In the genomic region with DNA sequence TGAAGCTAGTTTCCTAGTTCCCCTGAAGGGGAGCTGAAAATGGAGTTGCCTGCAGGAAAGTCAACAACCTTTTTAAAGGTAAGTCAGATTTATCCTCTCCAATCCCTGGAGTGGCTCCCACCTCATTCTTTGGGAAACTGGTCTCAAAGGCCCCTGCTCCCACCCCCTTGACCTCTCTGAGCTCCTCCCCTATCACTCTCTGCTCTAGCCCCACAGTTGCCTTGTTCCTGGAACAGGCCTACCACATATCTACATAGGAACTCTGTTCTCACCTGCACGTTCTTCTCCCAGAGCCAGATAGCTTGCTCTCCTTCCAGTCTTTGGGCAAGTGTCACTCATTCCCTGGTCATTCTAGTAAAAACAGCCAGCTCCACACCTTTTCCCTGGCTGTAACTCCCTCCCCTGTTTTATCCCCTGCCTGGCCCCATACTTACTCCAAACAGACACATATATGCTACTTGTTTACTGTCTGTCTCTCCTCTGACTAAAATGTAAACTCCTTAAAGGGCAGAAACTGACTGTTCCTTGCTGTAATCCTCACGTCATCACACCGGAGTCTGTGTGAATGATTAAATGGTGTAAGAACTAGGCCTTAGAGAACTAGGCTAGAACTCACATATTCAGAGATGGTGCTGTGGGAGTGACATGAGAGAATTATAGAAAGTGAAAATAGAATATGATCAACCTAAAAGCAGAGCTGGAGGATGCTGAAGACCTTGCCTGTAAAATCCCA, we compare ENCODE assay signal across 10 cellular contexts. TPM values are rescaled to one million over a fixed set of nuclear protein-coding genes. Genes with fewer than 3 reads are reported as not detected.
DNase-seq lines count a peak whose midpoint lies in the region; ATAC-seq lines count a peak whose summit lies in the region.
"Had no signal": no experiment of that assay in that cellular context is flagged by ENCODE, and none has a peak within 500 bp of the region (broad histone marks: within the 10 kb centered on the region; RNA-seq: fewer than 3 reads in every experiment).

No MANE protein-coding gene starts in this region.

- peak overlapping the region; percentile 12 for H3K4me3 Mint-ChIP-seq in activated CD4-positive, alpha-beta memory T cell treated with anti-CD3 and anti-CD28 coated beads, Interleukin-2, amount 10 ng/mL, durations not matched to agents 7 days and 5 days
- no peak overlapping the region for H3K4me3 Mint-ChIP-seq in stimulated activated naive CD8-positive, alpha-beta T cell treated with anti-CD3 and anti-CD28 coated beads, Interleukin-15, amount 100 ng/mL, for 72 hours

- no peaks in the 10 kb centered on the region for H3K9me3 ChIP-seq in iPS-20b (ENCODE audit: insufficient read depth, low read depth, low read length)

- H3K36me3 Mint-ChIP-seq in activated CD4-positive, alpha-beta memory T cell treated with anti-CD3 and anti-CD28 coated beads, Interleukin-2, amount 10 ng/mL, durations not matched to agents 7 days and 5 days (ENCODE audit: low read depth), result peaks cover 26% of the 10 kb centered on the region

- CTCF ChIA-PET in activated CD4-positive, alpha-beta memory T cell treated with anti-CD3 and anti-CD28 coated beads, Interleukin-2, amount 10 ng/mL, durations not matched to agents 7 days and 5 days (lab: Charles Lee), result interaction anchor here (1.1 to 1.6 kb wide), 5 partner anchors 9 to 127 kb away, joined by 3 to 6 read pairs (median 5); a partner anchor contains a TSS

- no peaks in the 10 kb centered on the region for H3K27me3 Mint-ChIP-seq in activated CD4-positive, alpha-beta memory T cell treated with anti-CD3 and anti-CD28 coated beads, Interleukin-2, amount 10 ng/mL, durations not matched to agents 7 days and 5 days
- no peaks in the 10 kb centered on the region for H3K27me3 Mint-ChIP-seq in stimulated activated naive CD8-positive, alpha-beta T cell treated with anti-CD3 and anti-CD28 coated beads, Interleukin-15, amount 100 ng/mL, for 72 hours

- no peaks in the 10 kb centered on the region for H3K9me3 Mint-ChIP-seq in activated CD4-positive, alpha-beta memory T cell treated with anti-CD3 and anti-CD28 coated beads, Interleukin-2, amount 10 ng/mL, durations not matched to agents 7 days and 5 days
- H3K9me3 Mint-ChIP-seq in stimulated activated naive CD8-positive, alpha-beta T cell treated with anti-CD3 and anti-CD28 coated beads, Interleukin-15, amount 100 ng/mL, for 72 hours, result no peaks in the 10 kb centered on the region

- H3K36me3 ChIP-seq in iPS-20b (ENCODE audit: insufficient read depth, low read depth, low read length), result peaks cover 29% of the 10 kb centered on the region

- H3K27ac ChIP-seq in iPS-20b (ENCODE audit: low read length), result peak overlapping the region; percentile 5

- H3K9ac ChIP-seq in iPS-20b (ENCODE audit: low read depth, low read length), result peak overlapping the region; percentile 19

- peaks cover 44% of the 10 kb centered on the region for H3K4me1 Mint-ChIP-seq in activated CD4-positive, alpha-beta memory T cell treated with anti-CD3 and anti-CD28 coated beads, Interleukin-2, amount 10 ng/mL, durations not matched to agents 7 days and 5 days
- H3K4me1 Mint-ChIP-seq in stimulated activated naive CD8-positive, alpha-beta T cell treated with anti-CD3 and anti-CD28 coated beads, Interleukin-15, amount 100 ng/mL, for 72 hours, result peaks cover 37% of the 10 kb centered on the region

- peak in 2 of 3 donors; percentile 8 to 14 for DNase-seq in stimulated activated CD4-positive, alpha-beta T cell treated with anti-CD3 and anti-CD28 coated beads, Interleukin-12 subunit alpha, Interleukin-12 subunit beta, amount 100 ng/mL, for 48 hours (ENCODE audit: low read depth in 2 of 3, low spot score in 1 of 3)
- no peak for DNase-seq in stimulated activated CD4-positive, alpha-beta T cell treated with anti-CD3 and anti-CD28 coated beads, Interleukin-12 subunit alpha, Interleukin-12 subunit beta, amount 100 ng/mL, for 4 hours
- peak; percentile 29 for DNase-seq in activated CD4-positive, alpha-beta memory T cell treated with anti-CD3 and anti-CD28 coated beads, Interleukin-2, amount 10 ng/mL, durations not matched to agents 7 days and 5 days
- DNase-seq in stimulated activated naive CD8-positive, alpha-beta T cell treated with anti-CD3 and anti-CD28 coated beads, Interleukin-15, amount 100 ng/mL, for 72 hours, result no peak
- DNase-seq in SW480 (ENCODE audit: low spot score) (no peak), NCI-H1436 treated with DMSO at 0.1 percent for 48 hours (lab: John Stamatoyannopoulos, UW) (no peak)
- DNase-seq: anterior cingulate cortex, NCI-H526 treated with DMSO at 0.1 percent for 48 hours had no signal

- no peaks in the 10 kb centered on the region for H3K27me3 ChIP-seq in iPS-20b (ENCODE audit: insufficient read depth, low read length)

- POLR2A ChIA-PET in activated CD4-positive, alpha-beta memory T cell treated with anti-CD3 and anti-CD28 coated beads, Interleukin-2, amount 10 ng/mL, durations not matched to agents 7 days and 5 days (lab: Charles Lee), result interaction anchor here (0.7 to 2.4 kb wide), 7 partner anchors 9 to 139 kb away, joined by 3 to 18 read pairs (median 4); no protein-coding TSS in a partner anchor

- peak; percentile 35 for ATAC-seq in stimulated activated naive CD8-positive, alpha-beta T cell treated with anti-CD3 and anti-CD28 coated beads, Interleukin-15, amount 100 ng/mL, for 72 hours
- no peak for ATAC-seq in HG03175 (IDR thresholded peaks at IDR 0.05; ENCODE audit: unreplicated experiment)

- H3K27ac Mint-ChIP-seq in activated CD4-positive, alpha-beta memory T cell treated with anti-CD3 and anti-CD28 coated beads, Interleukin-2, amount 10 ng/mL, durations not matched to agents 7 days and 5 days, result peak overlapping the region; percentile 86
- peak overlapping the region; percentile 20 to 26 for H3K27ac Mint-ChIP-seq in stimulated activated naive CD8-positive, alpha-beta T cell treated with anti-CD3 and anti-CD28 coated beads, Interleukin-15, amount 100 ng/mL, for 72 hours

- H3K4me1 ChIP-seq in iPS-20b (ENCODE audit: insufficient read depth, low read length), result peaks cover 27% of the 10 kb centered on the region

- peak overlapping the region; percentile 45 for H3K4me3 ChIP-seq in iPS-20b (ENCODE audit: low read length)

RNA-seq across cellular contexts. Expression of a gene that starts 53.3 kb away (rescaled TPM):
- 10 to 100 TPM; 73.2 to 77.3 TPM for total RNA-seq in activated CD4-positive, alpha-beta memory T cell treated with anti-CD3 and anti-CD28 coated beads, Interleukin-2, amount 10 ng/mL, durations not matched to agents 7 days and 5 days

Comparison
In these comparisons a context has a peak if more than half of its experiments do, and no peak if none do; other contexts are left out.
1. DNase-seq: peak in stimulated activated CD4-positive, alpha-beta T cell treated with anti-CD3 and anti-CD28 coated beads, Interleukin-12 subunit alpha, Interleukin-12 subunit beta, amount 100 ng/mL, for 48 hours (2 of 3) and activated CD4-positive, alpha-beta memory T cell treated with anti-CD3 and anti-CD28 coated beads, Interleukin-2, amount 10 ng/mL, durations not matched to agents 7 days and 5 days (single experiment); none in stimulated activated CD4-positive, alpha-beta T cell treated with anti-CD3 and anti-CD28 coated beads, Interleukin-12 subunit alpha, Interleukin-12 subunit beta, amount 100 ng/mL, for 4 hours (single experiment), stimulated activated naive CD8-positive, alpha-beta T cell treated with anti-CD3 and anti-CD28 coated beads, Interleukin-15, amount 100 ng/mL, for 72 hours (0 of 2), SW480 (single experiment) and NCI-H1436 treated with DMSO at 0.1 percent for 48 hours (single experiment).